24 cellular contexts compared by ENCODE assay signal in genomic region chr6:145897552-145897951, GRCh38.
A peak's percentile ranks its signal among the peaks of the same experiment; 100 is the strongest.
DNase-seq lines count a peak whose midpoint lies in the region.
"Had no signal": no experiment of that assay in that cellular context is flagged by ENCODE, and none has a peak within 500 bp of the region (broad histone marks: within the 10 kb centered on the region; RNA-seq: fewer than 3 reads in every experiment).

No MANE protein-coding gene starts in this region.

- peaks cover 4% of the 10 kb centered on the region; the same call in 1 of the 2 replicates for H3K9me3 ChIP-seq in SJCRH30 (replicated peaks)
- H3K9me3 ChIP-seq: A549 had no signal

- peaks cover 8% of the 10 kb centered on the region for H3K4me1 ChIP-seq in SJCRH30
- H3K4me1 ChIP-seq: A549, BLaER1 had no signal

- H3K27me3 ChIP-seq in SJCRH30, result no peaks in the 10 kb centered on the region
- H3K27me3 ChIP-seq: BE2C, BLaER1 had no signal

- no peak overlapping the region for H3K4me3 ChIP-seq in SJCRH30
- H3K4me3 ChIP-seq: A549, BLaER1, GM12878 had no signal

- peaks cover 35% of the 10 kb centered on the region for H3K36me3 ChIP-seq in SJCRH30

- DNase-seq in DMS53 (lab: John Stamatoyannopoulos, UW) (peak; percentile 12), DMS53 treated with DMSO at 0.1 percent for 48 hours (lab: John Stamatoyannopoulos, UW; ENCODE audit: unreplicated experiment) (no peak), NCI-H748 (lab: John Stamatoyannopoulos, UW; ENCODE audit: unreplicated experiment) (peak; percentile 6), NCI-H748 treated with DMSO at 0.1 percent for 48 hours (lab: John Stamatoyannopoulos, UW) (no peak), SJCRH30 (no peak), epithelial cell of prostate (ENCODE audit: low read depth, low spot score) (no peak), NCI-H2171 (lab: John Stamatoyannopoulos, UW) (no peak), AG08395 (ENCODE audit: low spot score) (no peak)
- DNase-seq: BE2C; C1 segment of cervical spinal cord; CD4-positive, alpha-beta memory T cell; CD4-positive, CD25-positive, alpha-beta regulatory T cell; CD8-positive, alpha-beta memory T cell; COR-L47; DMS 273 treated with DMSO at 0.1 percent for 48 hours; DMS153; DMS79; DND-41; EL; GDM1 had no signal

- H3K27ac ChIP-seq in SJCRH30, result peak overlapping the region; percentile 5; the same call in 1 of the 2 replicates
- H3K27ac ChIP-seq in epithelial cell of prostate, result peak overlapping the region; percentile 33
- H3K27ac ChIP-seq: 22Rv1, A549, BLaER1 had no signal

Comparison
In these comparisons a context has a peak if more than half of its experiments do, and no peak if none do; other contexts are left out.
1. DNase-seq: peak in DMS53 (single experiment) and NCI-H748 (single experiment); none in DMS53 treated with DMSO at 0.1 percent for 48 hours (single experiment), NCI-H748 treated with DMSO at 0.1 percent for 48 hours (single experiment), SJCRH30 (0 of 2), epithelial cell of prostate (single experiment), NCI-H2171 (single experiment) and AG08395 (single experiment).